In genomic region chr17:83101805-83102480, GRCh38 we compare ENCODE assay signal across 11 cellular contexts. TPM values are rescaled to one million over a fixed set of nuclear protein-coding genes. Genes with fewer than 3 reads are reported as not detected.
DNase-seq lines count a peak whose midpoint lies in the region; ATAC-seq, FAIRE-seq and TF ChIP-seq lines count a peak whose summit lies in the region.
"Had no signal": no experiment of that assay in that cellular context is flagged by ENCODE, and none has a peak within 500 bp of the region (broad histone marks: within the 10 kb centered on the region; RNA-seq: fewer than 3 reads in every experiment).

No MANE protein-coding gene starts in this region.

- peak overlapping the region; percentile 46 for H3K4me2 ChIP-seq in HepG2 (ENCODE audit: low read depth, low read length)

- DNase-seq in H4 (ENCODE audit: low spot score) (peak; percentile 61), amniotic epithelial cell (ENCODE audit: low read depth) (peak; percentile 48), HepG2 (ENCODE audit: low spot score) (no peak), thyroid gland (peak in 1 of 2 donors; percentile 53), HAP-1 (ENCODE audit: low spot score in 2 of 2) (no peak), Kasumi-1 (lab: John Stamatoyannopoulos, UW) (no peak)
- DNase-seq: activated CD4-positive, alpha-beta T cell treated with anti-CD3 and anti-CD28 coated beads, Interleukin-2, amount 10 ng/mL, durations not matched to agents 24 days and 14 days; NCI-H2029 treated with DMSO at 0.1 percent for 48 hours; SIG-M5 had no signal

- POLR2A ChIA-PET in HepG2 (lab: Yijun Ruan, JAX) = no interaction called here

- no peaks in the 10 kb centered on the region; the same call in 1 of the 2 replicates for H4K20me1 ChIP-seq in HepG2 (ENCODE audit: insufficient read depth, low read length)

- H3K27ac ChIP-seq in HepG2 (ENCODE audit: extremely low read length, insufficient read depth, low read length) (no peak overlapping the region), thyroid gland (peak overlapping the region; percentile 43 to 89 (median 89))

- in situ Hi-C loops in HepG2 (cut with HindIII; ENCODE audit: extremely low pct_ligation_motif_present, low pct_unique_long_range_greater_than_20kb) (no loop called here), HAP-1 (cut with MboI; ENCODE audit: low sequenced_read_pairs) (no loop called here)

- CTCF ChIA-PET in HepG2 (lab: Yijun Ruan, JAX; ENCODE audit: low intra/inter-chr PET ratio, low total read pairs) = no interaction called here

- peaks cover 23% of the 10 kb centered on the region for H3K4me1 ChIP-seq in HepG2 (ENCODE audit: insufficient read depth, low read length)
- peaks cover 45 to 64% of the 10 kb centered on the region in 2 donors for H3K4me1 ChIP-seq in thyroid gland
- H3K4me1 ChIP-seq in HAP-1 = no peaks in the 10 kb centered on the region

- H2AFZ ChIP-seq in HepG2 (ENCODE audit: low read length) = no peak overlapping the region

- no peak for TF ChIP-seq CTCF in HepG2 (CRISPR knock-in tag; IDR thresholded peaks at IDR 0.05)
- no peak for TF ChIP-seq CTCF in thyroid gland (IDR thresholded peaks at IDR 0.05)

- no peak for TF ChIP-seq EP300 in HepG2 (IDR thresholded peaks at IDR 0.05; ENCODE audit: low read depth in 2 of 2, low read length in 2 of 2)
- no peak for TF ChIP-seq EP300 in HepG2 (CRISPR knock-in tag; IDR thresholded peaks at IDR 0.05; ENCODE audit: borderline replicate concordance)

- H3K9me3 ChIP-seq in HepG2 (ENCODE audit: low read length) (no peaks in the 10 kb centered on the region), thyroid gland (no peaks in the 10 kb centered on the region), HAP-1 (no peaks in the 10 kb centered on the region)

- no peak overlapping the region for H3K9ac ChIP-seq in HepG2 (ENCODE audit: insufficient read depth, low read depth, low read length)

- no TSS peak for BruUV-seq in HepG2 (replicated peaks; lab: Mats Ljungman, UMichigan)

- no peak for TF ChIP-seq POLR2A in HepG2 (IDR thresholded peaks at IDR 0.05; ENCODE audit: insufficient read depth in 1 of 2, low read depth in 2 of 2, low read length in 2 of 2)
- TF ChIP-seq POLR2A in thyroid gland (IDR thresholded peaks at IDR 0.05) = no peak

- peaks cover 33 to 78% of the 10 kb centered on the region in 2 experiments for H3K27me3 ChIP-seq in HepG2 (ENCODE audit: control insufficient read depth in 1 of 2, insufficient read depth in 2 of 2, low read length in 2 of 2)
- H3K27me3 ChIP-seq in thyroid gland = no peaks in the 10 kb centered on the region
- peaks cover 12% of the 10 kb centered on the region for H3K27me3 ChIP-seq in HAP-1 (ENCODE audit: low read depth)

- H3K36me3 ChIP-seq in HepG2 (replicated peaks in 1 of 2; ENCODE audit: control insufficient read depth in 1 of 2, insufficient read depth in 2 of 2, low read length in 2 of 2) = no peaks in the 10 kb centered on the region
- H3K36me3 ChIP-seq in thyroid gland = no peaks in the 10 kb centered on the region
- no peaks in the 10 kb centered on the region for H3K36me3 ChIP-seq in HAP-1 (replicated peaks)

- no peak for FAIRE-seq in HepG2 (lab: Jason Lieb, UNC)

- WGBS in HepG2 (ENCODE audit: low lambda C conversion rate) = 0% methylated on average over 4 of the region's 22 CpGs
- WGBS in thyroid gland, 2 donors = 47% methylated on average over 13 of the region's 22 CpGs; no CpG with 5 or more reads in 1 of the 2 donors

- intact Hi-C loops in HepG2 (cut with micrococcal nuclease; ENCODE audit: unreplicated experiment) = no loop called here
- intact Hi-C loops in thyroid gland (cut with DNase I) = no loop called here

- ATAC-seq in HepG2 = no peak
- no peak for ATAC-seq in HG03139 (IDR thresholded peaks at IDR 0.05; ENCODE audit: unreplicated experiment)
- no peak for ATAC-seq in GM21786 (IDR thresholded peaks at IDR 0.05; ENCODE audit: unreplicated experiment)

- no peaks in the 10 kb centered on the region for H3K79me2 ChIP-seq in HepG2 (ENCODE audit: insufficient read depth, low read length)

- TF ChIP-seq RAD21 in HepG2 (CRISPR knock-in tag; IDR thresholded peaks at IDR 0.05) = no peak

- H3K4me3 ChIP-seq in HepG2 (replicated peaks in 1 of 3; ENCODE audit: insufficient read depth in 1 of 3, low read depth in 2 of 3, low read length in 3 of 3) (no peak overlapping the region; a peak in 1 of 6 replicates), thyroid gland (replicated peaks in 1 of 3) (no peak overlapping the region), HAP-1 (no peak overlapping the region)

TF ChIP-seq in HepG2, 621 proteins besides CTCF, POLR2A, EP300 and RAD21:
- no peak for TF ChIP-seq ARNTL (CRISPR knock-in tag; IDR thresholded peaks at IDR 0.05)
- peak; percentile 32 for TF ChIP-seq ZNF687 (CRISPR knock-in tag; IDR thresholded peaks at IDR 0.05)

RNA-seq across cellular contexts. Expression of gene METRNL, which starts 22.5 kb away (rescaled TPM):
- total RNA-seq in H4 (2014; rRNA removed; shearing (Covaris generic)) = 36.6 and 47.8 TPM in 2 replicates
- total RNA-seq in HepG2 (2016; rRNA removed; fragmentation: Illumina TruSeq; extraction: Trizol) (0.66 and 1.2 TPM in 2 replicates), thyroid gland (10 to 100 TPM; 57.5 to 89.7 (median 73.3) TPM)
- 0.81 and 1.1 TPM in 2 replicates for total RNA-seq in HepG2 (2016; cell fraction: cytosol; rRNA removed; fragmentation: Illumina TruSeq; extraction: Trizol; ENCODE audit: low read depth)
- total RNA-seq in HepG2 (2016; cell fraction: insoluble cytoplasmic fraction; rRNA removed; fragmentation: Illumina TruSeq; extraction: Trizol) = 0.56 and 1.0 TPM in 2 replicates
- 1.7 and 2.2 TPM in 2 replicates for total RNA-seq in HepG2 (2016; cell fraction: membrane; rRNA removed; fragmentation: Illumina TruSeq; extraction: Trizol)
- total RNA-seq in HepG2 (2016; cell fraction: nucleus; rRNA removed; fragmentation: Illumina TruSeq; extraction: Trizol) = 0.31 TPM in 1 of 2 replicates, not detected in the other
- 0.84 and 1.4 TPM in 2 replicates for polyA plus RNA-seq in HepG2 (2011; rRNA removed)
- 2.1 and 2.5 TPM in 2 replicates for polyA plus RNA-seq in HepG2 (2011; cell fraction: cytosol; rRNA removed)
- 1.2 and 1.8 TPM in 2 replicates for polyA plus RNA-seq in HepG2 (2011; cell fraction: nucleus; rRNA removed)
- polyA plus RNA-seq in HepG2 (2012) = 0.23 and 0.79 TPM in 2 replicates
- 1.1 and 1.2 TPM in 2 replicates for polyA plus RNA-seq in HepG2 (2016; cell fraction: cytosol; fragmentation: Illumina TruSeq; extraction: Trizol; ENCODE audit: low read depth)
- 0.69 and 0.92 TPM in 2 replicates for polyA plus RNA-seq in HepG2 (2016; cell fraction: insoluble cytoplasmic fraction; fragmentation: Illumina TruSeq; extraction: Trizol; ENCODE audit: low read depth)
- 2.1 TPM in 2 replicates for polyA plus RNA-seq in HepG2 (2016; cell fraction: membrane; fragmentation: Illumina TruSeq; extraction: Trizol; ENCODE audit: low read depth)
- polyA plus RNA-seq in HepG2 (2016; cell fraction: nucleus; fragmentation: Illumina TruSeq; extraction: Trizol; ENCODE audit: insufficient read depth, low read depth) = 1.2 and 1.3 TPM in 2 replicates
- 2.5 and 12.3 TPM in 2 replicates for polyA minus RNA-seq in HepG2 (2011; rRNA and poly(A)+ RNA removed; ENCODE audit: low replicate concordance)
- polyA minus RNA-seq in HepG2 (2011; cell fraction: cytosol; rRNA and poly(A)+ RNA removed) = 2.9 and 4.6 TPM in 2 replicates
- polyA minus RNA-seq in HepG2 (2011; cell fraction: nucleus; rRNA and poly(A)+ RNA removed) = 0.87 and 1.4 TPM in 2 replicates

Comparison
In these comparisons a context has a peak if more than half of its experiments do, and no peak if none do; other contexts are left out.
1. DNase-seq: peak in H4 (single experiment) and amniotic epithelial cell (single experiment); none in HepG2 (single experiment), HAP-1 (0 of 2) and Kasumi-1 (0 of 2).
2. RNA of gene METRNL, which starts 22.5 kb away (total RNA-seq): 57.5 to 89.7 TPM in thyroid gland and 36.6 to 47.8 TPM in H4; 0.31 to 2.2 TPM in HepG2; every median in the first group is over 10 times any median in the second.